Comparison of ENCODE assay signal across 1 cellular context in genomic region chr6:25991785-25992412, GRCh38.
TF ChIP-seq lines count a peak whose summit lies in the region.

No MANE protein-coding gene starts in this region.

TF ChIP-seq in H1, 55 proteins besides CTCF, POLR2A, EP300 and RAD21:
- peak; percentile 16 for TF ChIP-seq CHD7 (IDR thresholded peaks at IDR 0.05; ENCODE audit: insufficient replicate concordance, low read length)
- TF ChIP-seq HDAC2 (IDR thresholded peaks at IDR 0.05; ENCODE audit: borderline replicate concordance in 1 of 2, low read depth in 2 of 2, low read length in 2 of 2), result no peak
- TF ChIP-seq KDM4A (IDR thresholded peaks at IDR 0.05; ENCODE audit: low read depth, low read length, severe bottlenecking), result peak; percentile 26
